ENCODE assay signal across 8 cellular contexts in genomic region chr21:42652527-42653491, GRCh38. TPM values are rescaled to one million over a fixed set of nuclear protein-coding genes. Genes with fewer than 3 reads are reported as not detected.
DNase-seq lines count a peak whose midpoint lies in the region; ATAC-seq and TF ChIP-seq lines count a peak whose summit lies in the region.

No MANE protein-coding gene starts in this region.

- no peak overlapping the region for H2AFZ ChIP-seq in PC-9

- 0 out of 2 replicates have a peak, but pooled peaks cover 3% of the 10 kb centered on the region for H3K79me2 ChIP-seq in PC-9 (ENCODE audit: low read depth)

- H3K27ac Mint-ChIP-seq in activated CD4-positive, alpha-beta T cell treated with anti-CD3 and anti-CD28 coated beads, Interleukin-2, amount 10 ng/mL, durations not matched to agents 24 days and 14 days, result peak overlapping the region; percentile 77

- no peak for TF ChIP-seq EP300 in transverse colon (IDR thresholded peaks at IDR 0.05; ENCODE audit: low read depth)

- POLR2A ChIA-PET in PC-9 (lab: Charles Lee; ENCODE audit: unreplicated experiment), result no interaction called here

- no peaks in the 10 kb centered on the region for H3K9me2 ChIP-seq in PC-9 (ENCODE audit: insufficient read depth)

- H3K27me3 ChIP-seq in PC-9 (ENCODE audit: insufficient read depth, low read depth) (no peaks in the 10 kb centered on the region), endocrine pancreas (ENCODE audit: control insufficient read depth, insufficient read depth, low read length) (no peaks in the 10 kb centered on the region), transverse colon (no peaks in the 10 kb centered on the region)

- H3K9ac ChIP-seq in endocrine pancreas (ENCODE audit: control insufficient read depth, insufficient read depth, low read length), result peak overlapping the region; percentile 84

- H3K9me3 Mint-ChIP-seq in activated CD4-positive, alpha-beta T cell treated with anti-CD3 and anti-CD28 coated beads, Interleukin-2, amount 10 ng/mL, durations not matched to agents 24 days and 14 days, result no peaks in the 10 kb centered on the region

- no peak for DNase-seq in activated CD4-positive, alpha-beta T cell treated with anti-CD3 and anti-CD28 coated beads, Interleukin-2, amount 10 ng/mL, durations not matched to agents 24 days and 14 days
- no peak for DNase-seq in activated CD4-positive, alpha-beta T cell treated with anti-CD3 and anti-CD28 coated beads, Interleukin-2, amount 50 U/mL, for 1 hour
- DNase-seq in PC-9, result peak; percentile 50 to 72
- peak; percentile 56 for DNase-seq in transverse colon

- WGBS in mesodermal cell (ENCODE audit: insufficient coverage in 2 of 2), 2 experiments, result 8 to 11% methylated on average over 12 to 19 of the region's 44 CpGs
- WGBS in transverse colon (ENCODE audit: low coverage in 1 of 2), 2 donors, result 19 to 46% methylated on average over 12 to 36 of the region's 44 CpGs

- no peak overlapping the region for H3K4me3 ChIP-seq in PC-9
- H3K4me3 ChIP-seq in endocrine pancreas (ENCODE audit: control insufficient read depth, insufficient read depth, low read length), result no peak overlapping the region
- peak overlapping the region; percentile 51 for H3K4me3 ChIP-seq in mesodermal cell (ENCODE audit: extremely low read depth, insufficient read depth, low read length, poor library complexity, severe bottlenecking)
- H3K4me3 ChIP-seq in transverse colon, result peak overlapping the region; percentile 33 to 80 (median 46)

- no peaks in the 10 kb centered on the region for H3K36me3 Mint-ChIP-seq in activated CD4-positive, alpha-beta T cell treated with anti-CD3 and anti-CD28 coated beads, Interleukin-2, amount 10 ng/mL, durations not matched to agents 24 days and 14 days (ENCODE audit: low read depth)

- BruUV-seq in PC-9 (replicated peaks; lab: Mats Ljungman, UMichigan), result no TSS peak

- ATAC-seq in HG03095 (IDR thresholded peaks at IDR 0.05; ENCODE audit: unreplicated experiment), result no peak
- no peak for ATAC-seq in GM18909 (IDR thresholded peaks at IDR 0.05; ENCODE audit: poor library complexity, unreplicated experiment)

- H3F3A ChIP-seq in PC-9 (ENCODE audit: insufficient read depth, low read depth), result peaks cover 7% of the 10 kb centered on the region; the same call in 1 of the 2 replicates

- CTCF ChIA-PET in PC-9 (lab: Charles Lee), result interaction anchor here (0.6 to 0.7 kb wide), 2 partner anchors 183 to 436 kb away, joined by 3 read pairs; no protein-coding TSS in a partner anchor

- H3K4me1 Mint-ChIP-seq in activated CD4-positive, alpha-beta T cell treated with anti-CD3 and anti-CD28 coated beads, Interleukin-2, amount 10 ng/mL, durations not matched to agents 24 days and 14 days, result peaks cover 12% of the 10 kb centered on the region

- TF ChIP-seq POLR2A in transverse colon (IDR thresholded peaks at IDR 0.05), result no peak

- H3K9me3 ChIP-seq in PC-9 (ENCODE audit: insufficient read depth, low read depth) (no peaks in the 10 kb centered on the region), endocrine pancreas (ENCODE audit: control insufficient read depth, low read length) (no peaks in the 10 kb centered on the region), mesodermal cell (ENCODE audit: control insufficient read depth, low read length) (no peaks in the 10 kb centered on the region), transverse colon (no peaks in the 10 kb centered on the region)

- in situ Hi-C loops in transverse colon (cut with MboI; ENCODE audit: low pct_ligation_motif_present in 1 of 4, low pct_unique_long_range_greater_than_20kb in 1 of 4, low sequenced_read_pairs in 3 of 4), result loop anchor here in 1 of 4 donors (10.0 kb wide), 1 partner anchor 172 kb away; no protein-coding TSS in a partner anchor

- peaks cover 6% of the 10 kb centered on the region for H4K20me1 ChIP-seq in PC-9 (ENCODE audit: insufficient read depth)

- peak overlapping the region; percentile 79 for H3K4me3 Mint-ChIP-seq in activated CD4-positive, alpha-beta T cell treated with anti-CD3 and anti-CD28 coated beads, Interleukin-2, amount 10 ng/mL, durations not matched to agents 24 days and 14 days

- TF ChIP-seq CTCF in PC-9 (conservative IDR thresholded peaks at IDR 0.05) (peak; percentile 68; the same call in 1 of the 2 replicates), transverse colon (IDR thresholded peaks at IDR 0.05) (peak; percentile 29 to 69 (median 47))

- H3K4me1 ChIP-seq in PC-9 (replicated peaks; ENCODE audit: insufficient read depth) (peaks cover 24% of the 10 kb centered on the region), endocrine pancreas (ENCODE audit: control insufficient read depth, insufficient read depth, low read length) (no peaks in the 10 kb centered on the region), mesodermal cell (ENCODE audit: control insufficient read depth, insufficient read depth, low read length, poor library complexity, severe bottlenecking) (peaks cover 13% of the 10 kb centered on the region), transverse colon (peaks cover 4 to 66% (median 44%) of the 10 kb centered on the region in 4 donors)

- H3K4me2 ChIP-seq in PC-9, result no peak overlapping the region

- H3K27ac ChIP-seq in PC-9, result no peak overlapping the region
- H3K27ac ChIP-seq in mesodermal cell (ENCODE audit: low read depth, low read length, severe bottlenecking), result peak overlapping the region; percentile 79
- H3K27ac ChIP-seq in transverse colon, result peak overlapping the region; percentile 85 to 92 (median 86)

- intact Hi-C loops in activated CD4-positive, alpha-beta T cell treated with anti-CD3 and anti-CD28 coated beads, Interleukin-2, amount 10 ng/mL, durations not matched to agents 24 days and 14 days (cut with micrococcal nuclease), result no loop called here
- intact Hi-C loops in PC-9 (cut with micrococcal nuclease; ENCODE audit: unreplicated experiment), result loop anchor here (1.0 to 5.0 kb wide), 3 partner anchors 60 to 165 kb away; no protein-coding TSS in a partner anchor
- intact Hi-C loops in transverse colon (cut with DNase I; ENCODE audit: low total_unique reads), result loop anchor here (10.0 kb wide), 1 partner anchor 172 kb away; no protein-coding TSS in a partner anchor

- H3K36me3 ChIP-seq in PC-9 (ENCODE audit: low read depth) (no peaks in the 10 kb centered on the region), endocrine pancreas (ENCODE audit: control insufficient read depth, insufficient read depth, low read length) (no peaks in the 10 kb centered on the region), mesodermal cell (ENCODE audit: control insufficient read depth, insufficient read depth, low read length) (peaks cover 8% of the 10 kb centered on the region), transverse colon (no peaks in the 10 kb centered on the region)

- peaks cover 32% of the 10 kb centered on the region for H3K27me3 Mint-ChIP-seq in activated CD4-positive, alpha-beta T cell treated with anti-CD3 and anti-CD28 coated beads, Interleukin-2, amount 10 ng/mL, durations not matched to agents 24 days and 14 days

RNA-seq across cellular contexts. Expression of gene PDE9A, which starts 0.6 kb away (rescaled TPM):
- 10.7 and 13.1 TPM in 2 replicates for total RNA-seq in activated CD4-positive, alpha-beta T cell treated with anti-CD3 and anti-CD28 coated beads, Interleukin-2, amount 10 ng/mL, durations not matched to agents 24 days and 14 days
- total RNA-seq in PC-9 (2021), result 8.4 and 9.4 TPM in 2 replicates
- 19.0 TPM for polyA plus RNA-seq in mesodermal cell (2013, experiment 1 of 2)
- 17.1 TPM for polyA plus RNA-seq in mesodermal cell (2013, experiment 2 of 2)
- 100 to 1,000 TPM in 3 of 4 donors, 10 to 100 TPM in 1; 65.7 to 673 (median 364) TPM for total RNA-seq in transverse colon

Comparison
In these comparisons a context has a peak if more than half of its experiments do, and no peak if none do; other contexts are left out.
1. DNase-seq: peak in PC-9 (2 of 2) and transverse colon (single experiment); none in activated CD4-positive, alpha-beta T cell treated with anti-CD3 and anti-CD28 coated beads, Interleukin-2, amount 10 ng/mL, durations not matched to agents 24 days and 14 days (single experiment) and activated CD4-positive, alpha-beta T cell treated with anti-CD3 and anti-CD28 coated beads, Interleukin-2, amount 50 U/mL, for 1 hour (single experiment).
2. H3K4me3 ChIP-seq: peak in mesodermal cell (single experiment) and transverse colon (4 of 4); none in PC-9 (single experiment) and endocrine pancreas (single experiment).